ENCODE assay signal across 14 cellular contexts in the genomic region with DNA sequence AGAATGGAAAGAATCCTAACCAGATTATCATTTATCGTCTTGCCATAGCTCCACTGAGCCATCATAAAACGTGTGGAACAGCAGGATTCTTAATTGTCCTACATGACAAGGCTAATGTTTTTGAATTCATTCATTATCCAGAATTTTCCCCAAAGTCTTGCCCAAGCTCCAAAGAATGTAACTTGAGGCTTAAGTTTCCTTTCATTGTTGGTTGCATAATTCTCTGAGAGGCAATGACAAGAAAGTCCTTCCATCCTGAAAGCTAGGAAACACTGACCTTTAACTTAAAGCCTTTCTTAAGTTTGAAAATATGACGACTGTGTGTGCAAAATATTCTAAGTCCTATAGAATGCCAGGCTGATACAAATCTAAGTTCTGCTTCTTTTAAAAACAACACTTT.
DNase-seq lines count a peak whose midpoint lies in the region; ATAC-seq and TF ChIP-seq lines count a peak whose summit lies in the region.
"Had no signal": no experiment of that assay in that cellular context is flagged by ENCODE, and none has a peak within 500 bp of the region (broad histone marks: within the 10 kb centered on the region; RNA-seq: fewer than 3 reads in every experiment).

No MANE protein-coding gene starts in this region.

- ATAC-seq in left lung (peak; percentile 33), HG03108 (IDR thresholded peaks at IDR 0.05; ENCODE audit: unreplicated experiment) (no peak), GM18867 (IDR thresholded peaks at IDR 0.05; ENCODE audit: unreplicated experiment) (no peak), GM18519 (IDR thresholded peaks at IDR 0.05; ENCODE audit: low FRiP score, unreplicated experiment) (no peak)

- CTCF ChIA-PET in MCF 10A (lab: Yijun Ruan, JAX), result interaction anchor here (0.6 to 1.4 kb wide), 4 partner anchors 35 to 329 kb away, joined by 3 read pairs; no protein-coding TSS in a partner anchor

- in situ Hi-C loops in ACHN (cut with HindIII; ENCODE audit: low pct_ligation_motif_present, low pct_unique_long_range_greater_than_20kb, low sequenced_read_pairs), result no loop called here

- TF ChIP-seq CTCF in MCF 10A (IDR thresholded peaks at IDR 0.05; ENCODE audit: unreplicated experiment) (no peak), breast epithelium (IDR thresholded peaks at IDR 0.05) (no peak), choroid plexus epithelial cell (conservative IDR thresholded peaks at IDR 0.05; ENCODE audit: low read depth, low read length) (no peak), left lung (IDR thresholded peaks at IDR 0.05) (no peak)

- H3K9me3 ChIP-seq in breast epithelium (no peaks in the 10 kb centered on the region), left lung (no peaks in the 10 kb centered on the region)

- peaks cover 6% of the 10 kb centered on the region for H3K36me3 Mint-ChIP-seq in MCF 10A (ENCODE audit: insufficient read depth, unreplicated experiment)
- H3K36me3 Mint-ChIP-seq: CD14-positive monocyte had no signal

- peaks cover 22% of the 10 kb centered on the region for H3K4me1 Mint-ChIP-seq in MCF 10A (ENCODE audit: insufficient read depth, unreplicated experiment)

- no peak overlapping the region for H3K4me3 Mint-ChIP-seq in MCF 10A (ENCODE audit: unreplicated experiment)
- H3K4me3 Mint-ChIP-seq: CD14-positive monocyte had no signal

- H3K27me3 Mint-ChIP-seq in MCF 10A (ENCODE audit: insufficient read depth, unreplicated experiment), result no peaks in the 10 kb centered on the region

- H3K27ac Mint-ChIP-seq in MCF 10A (ENCODE audit: low read depth, unreplicated experiment), result no peak overlapping the region
- H3K27ac Mint-ChIP-seq: CD14-positive monocyte had no signal

- intact Hi-C loops in MCF 10A (cut with micrococcal nuclease) (loop anchor here (5.0 kb wide), 1 partner anchor 132 kb away; no protein-coding TSS in a partner anchor), breast epithelium (cut with DNase I; ENCODE audit: low total_unique reads) (no loop called here), left lung (cut with DNase I) (no loop called here)

- H3K27ac ChIP-seq in breast epithelium (no peak overlapping the region), left lung (no peak overlapping the region)
- H3K27ac ChIP-seq: 22Rv1 had no signal

- H3K27me3 ChIP-seq in breast epithelium (no peaks in the 10 kb centered on the region), left lung (no peaks in the 10 kb centered on the region)

- BruUV-seq in MCF 10A (replicated peaks; lab: Mats Ljungman, UMichigan), result no TSS peak

- peak; percentile 11 for DNase-seq in MCF 10A (ENCODE audit: unreplicated experiment)
- no peak for DNase-seq in breast epithelium (ENCODE audit: low spot score in 2 of 2)
- peak; percentile 49 for DNase-seq in choroid plexus epithelial cell (ENCODE audit: low read depth)
- no peak for DNase-seq in left lung
- no peak for DNase-seq in ACHN
- DNase-seq: COR-L47, NCI-H1048, NCI-H2107, NCI-H69 had no signal

- POLR2A ChIA-PET in MCF 10A (lab: Yijun Ruan, JAX), result interaction anchor here (1.0 to 1.5 kb wide), 2 partner anchors 28 to 36 kb away, joined by 3 to 7 read pairs; no protein-coding TSS in a partner anchor

- H3K4me3 ChIP-seq in breast epithelium (no peak overlapping the region), choroid plexus epithelial cell (ENCODE audit: low read depth, low read length) (no peak overlapping the region), left lung (no peak overlapping the region)

- H3K36me3 ChIP-seq in breast epithelium (no peaks in the 10 kb centered on the region), left lung (no peaks in the 10 kb centered on the region)

- H3K4me1 ChIP-seq in breast epithelium (no peaks in the 10 kb centered on the region), left lung (no peaks in the 10 kb centered on the region)

- TF ChIP-seq POLR2A in breast epithelium (IDR thresholded peaks at IDR 0.05), result no peak

- no peaks in the 10 kb centered on the region for H3K9me3 Mint-ChIP-seq in MCF 10A (ENCODE audit: unreplicated experiment)

Comparison
In these comparisons a context has a peak if more than half of its experiments do, and no peak if none do; other contexts are left out.
1. DNase-seq: peak in MCF 10A (single experiment) and choroid plexus epithelial cell (single experiment); none in breast epithelium (0 of 2), left lung (0 of 2) and ACHN (single experiment).